ENCODE assay signal across 17 cellular contexts in genomic region chr1:21100496-21100895, GRCh38.
DNase-seq lines count a peak whose midpoint lies in the region; ATAC-seq and TF ChIP-seq lines count a peak whose summit lies in the region.
"Had no signal": no experiment of that assay in that cellular context is flagged by ENCODE, and none has a peak within 500 bp of the region (broad histone marks: within the 10 kb centered on the region; RNA-seq: fewer than 3 reads in every experiment).

No MANE protein-coding gene starts in this region.

- H3K9me3 ChIP-seq in vagina (no peaks in the 10 kb centered on the region), sigmoid colon (no peaks in the 10 kb centered on the region)
- H3K9me3 ChIP-seq: ascending aorta had no signal

- H3K36me3 Mint-ChIP-seq in natural killer cell treated with Interleukin-12 subunit alpha and Interleukin-12 subunit beta and Interleukin-15 and Interleukin-18, amount 100 ng/mL, for 72 hours = peaks cover 38% of the 10 kb centered on the region

- TF ChIP-seq CTCF in epithelial cell of esophagus (IDR thresholded peaks at IDR 0.05; ENCODE audit: insufficient read depth, low read depth, low read length, missing control alignments) = no peak
- no peak for TF ChIP-seq CTCF in vagina (IDR thresholded peaks at IDR 0.05)
- TF ChIP-seq CTCF in sigmoid colon (IDR thresholded peaks at IDR 0.05) = no peak

- H3K27ac ChIP-seq in vagina (no peak overlapping the region), sigmoid colon (no peak overlapping the region)
- H3K27ac ChIP-seq: ascending aorta had no signal

- WGBS in sigmoid colon, 2 donors = 54 to 70% methylated on average over 5 of the region's 5 CpGs

- no peak for TF ChIP-seq POLR2A in vagina (IDR thresholded peaks at IDR 0.05)
- no peak for TF ChIP-seq POLR2A in sigmoid colon (IDR thresholded peaks at IDR 0.05)

- H3K4me3 Mint-ChIP-seq in natural killer cell treated with Interleukin-12 subunit alpha and Interleukin-12 subunit beta and Interleukin-15 and Interleukin-18, amount 100 ng/mL, for 72 hours = peak overlapping the region; percentile 10
- H3K4me3 Mint-ChIP-seq: activated CD4-positive, alpha-beta T cell treated with anti-CD3 and anti-CD28 coated beads for 36 hours; activated T-cell treated with anti-CD3 and anti-CD28 coated beads, Interleukin-2, amount 50 U/mL, for 4 hours; stimulated activated naive CD8-positive, alpha-beta T cell treated with anti-CD3 and anti-CD28 coated beads, Interleukin-15, amount 100 ng/mL, for 72 hours; T-cell had no signal

- H3K27ac Mint-ChIP-seq in natural killer cell treated with Interleukin-12 subunit alpha and Interleukin-12 subunit beta and Interleukin-15 and Interleukin-18, amount 100 ng/mL, for 72 hours = peak overlapping the region; percentile 20 to 21
- H3K27ac Mint-ChIP-seq: activated CD4-positive, alpha-beta T cell treated with anti-CD3 and anti-CD28 coated beads for 36 hours; T-cell had no signal

- H3K4me3 ChIP-seq in epithelial cell of esophagus (ENCODE audit: low read length) = no peak overlapping the region
- no peak overlapping the region for H3K4me3 ChIP-seq in vagina
- no peak overlapping the region for H3K4me3 ChIP-seq in sigmoid colon
- H3K4me3 ChIP-seq: ascending aorta had no signal

- no peaks in the 10 kb centered on the region for H3K27me3 Mint-ChIP-seq in natural killer cell treated with Interleukin-12 subunit alpha and Interleukin-12 subunit beta and Interleukin-15 and Interleukin-18, amount 100 ng/mL, for 72 hours
- H3K27me3 Mint-ChIP-seq: activated CD4-positive, alpha-beta T cell treated with anti-CD3 and anti-CD28 coated beads for 36 hours; stimulated activated naive CD8-positive, alpha-beta T cell treated with anti-CD3 and anti-CD28 coated beads, Interleukin-15, amount 100 ng/mL, for 72 hours; T-cell had no signal

- DNase-seq in GF-D8 (lab: John Stamatoyannopoulos, UW) (peak; percentile 96), NOMO-1 treated with DMSO at 0.1 percent for 48 hours (lab: John Stamatoyannopoulos, UW; ENCODE audit: unreplicated experiment) (peak; percentile 72), epithelial cell of esophagus (ENCODE audit: low read depth) (peak; percentile 15), vagina (ENCODE audit: extremely low spot score in 2 of 2) (no peak), sigmoid colon (no peak), NCI-H748 (lab: John Stamatoyannopoulos, UW; ENCODE audit: unreplicated experiment) (no peak), SW480 (ENCODE audit: low spot score) (no peak)
- DNase-seq in natural killer cell treated with Interleukin-12 subunit alpha and Interleukin-12 subunit beta and Interleukin-15 and Interleukin-18, amount 100 ng/mL, for 72 hours (ENCODE audit: low spot score) = no peak
- DNase-seq: activated CD4-positive, alpha-beta T cell treated with anti-CD3 and anti-CD28 coated beads for 36 hours; activated T-cell treated with anti-CD3 and anti-CD28 coated beads, Interleukin-2, amount 50 U/mL, for 4 hours; C1 segment of cervical spinal cord; hippocampal formation; mammary epithelial cell; NCI-H2081 treated with DMSO at 0.1 percent for 48 hours; stimulated activated naive CD8-positive, alpha-beta T cell treated with anti-CD3 and anti-CD28 coated beads, Interleukin-15, amount 100 ng/mL, for 72 hours; T-cell had no signal

- H3K4me1 Mint-ChIP-seq in natural killer cell treated with Interleukin-12 subunit alpha and Interleukin-12 subunit beta and Interleukin-15 and Interleukin-18, amount 100 ng/mL, for 72 hours (ENCODE audit: low read depth in 2 of 2) = peaks cover 27 to 40% of the 10 kb centered on the region in 2 donors
- H3K4me1 Mint-ChIP-seq: stimulated activated naive CD8-positive, alpha-beta T cell treated with anti-CD3 and anti-CD28 coated beads, Interleukin-15, amount 100 ng/mL, for 72 hours; T-cell had no signal

- H3K4me1 ChIP-seq in vagina (no peaks in the 10 kb centered on the region), sigmoid colon (no peaks in the 10 kb centered on the region)
- H3K4me1 ChIP-seq: ascending aorta had no signal

- intact Hi-C loops in vagina (cut with DNase I) (no loop called here), sigmoid colon (cut with DNase I) (no loop called here)

- no peak for ATAC-seq in natural killer cell treated with Interleukin-12 subunit alpha and Interleukin-12 subunit beta and Interleukin-15 and Interleukin-18, amount 100 ng/mL, for 72 hours
- ATAC-seq: activated CD4-positive, alpha-beta T cell treated with anti-CD3 and anti-CD28 coated beads for 36 hours; activated T-cell treated with anti-CD3 and anti-CD28 coated beads, Interleukin-2, amount 50 U/mL, for 4 hours; stimulated activated naive CD8-positive, alpha-beta T cell treated with anti-CD3 and anti-CD28 coated beads, Interleukin-15, amount 100 ng/mL, for 72 hours; T-cell had no signal

- no peak for TF ChIP-seq EP300 in sigmoid colon (IDR thresholded peaks at IDR 0.05)

- H3K36me3 ChIP-seq in vagina (no peaks in the 10 kb centered on the region), sigmoid colon (peaks cover 0 to 5% (median 2%) of the 10 kb centered on the region in 4 donors)

- H3K27me3 ChIP-seq in vagina = no peaks in the 10 kb centered on the region
- H3K27me3 ChIP-seq in sigmoid colon = no peaks in the 10 kb centered on the region
- H3K27me3 ChIP-seq: ascending aorta had no signal

- H3K9me3 Mint-ChIP-seq in natural killer cell treated with Interleukin-12 subunit alpha and Interleukin-12 subunit beta and Interleukin-15 and Interleukin-18, amount 100 ng/mL, for 72 hours = no peaks in the 10 kb centered on the region
- H3K9me3 Mint-ChIP-seq: activated T-cell treated with anti-CD3 and anti-CD28 coated beads, Interleukin-2, amount 50 U/mL, for 4 hours; stimulated activated naive CD8-positive, alpha-beta T cell treated with anti-CD3 and anti-CD28 coated beads, Interleukin-15, amount 100 ng/mL, for 72 hours; T-cell had no signal

Comparison
In these comparisons a context has a peak if more than half of its experiments do, and no peak if none do; other contexts are left out.
1. DNase-seq: peak in GF-D8 (single experiment), NOMO-1 treated with DMSO at 0.1 percent for 48 hours (single experiment) and epithelial cell of esophagus (single experiment); none in natural killer cell treated with Interleukin-12 subunit alpha and Interleukin-12 subunit beta and Interleukin-15 and Interleukin-18, amount 100 ng/mL, for 72 hours (single experiment), vagina (0 of 2), sigmoid colon (single experiment), NCI-H748 (single experiment) and SW480 (single experiment).